ENCODE assay signal across 1 cellular context in genomic region chr10:80590585-80591125, GRCh38.
TF ChIP-seq lines count a peak whose summit lies in the region.

No MANE protein-coding gene starts in this region.

TF ChIP-seq in H1, 55 proteins besides CTCF, POLR2A, EP300 and RAD21:
- TF ChIP-seq JUND (IDR thresholded peaks at IDR 0.05; ENCODE audit: low read length) (no peak), ASH2L (IDR thresholded peaks at IDR 0.05; ENCODE audit: low read length) (no peak), CHD2 (IDR thresholded peaks at IDR 0.05; ENCODE audit: low read length) (no peak), KDM1A (IDR thresholded peaks at IDR 0.05; ENCODE audit: borderline replicate concordance, low read length) (no peak), EZH2 (IDR thresholded peaks at IDR 0.05; ENCODE audit: low read depth, low read length, severe bottlenecking) (no peak), SP1 (IDR thresholded peaks at IDR 0.05; ENCODE audit: low read depth, low read length) (no peak), FOSL1 (IDR thresholded peaks at IDR 0.05; ENCODE audit: insufficient read depth, low read depth, low read length) (no peak), MAX (IDR thresholded peaks at IDR 0.05) (no peak), KDM5A (IDR thresholded peaks at IDR 0.05; ENCODE audit: low read length) (no peak), GABPA (IDR thresholded peaks at IDR 0.05; ENCODE audit: borderline replicate concordance, insufficient read depth, low read length) (no peak), SP2 (IDR thresholded peaks at IDR 0.05; ENCODE audit: low read length) (no peak), SAP30 (IDR thresholded peaks at IDR 0.05; ENCODE audit: insufficient read depth, insufficient replicate concordance, low read length) (no peak), TBP (IDR thresholded peaks at IDR 0.05; ENCODE audit: low read depth, low read length) (no peak), CEBPB (IDR thresholded peaks at IDR 0.05; ENCODE audit: low read depth, low read length) (no peak), YY1 (IDR thresholded peaks at IDR 0.05; ENCODE audit: low read depth, low read length) (no peak), CBX8 (IDR thresholded peaks at IDR 0.05; ENCODE audit: borderline replicate concordance, low read depth, low read length) (no peak), NANOG (IDR thresholded peaks at IDR 0.05; ENCODE audit: insufficient read depth, low read depth, low read length, poor library complexity, severe bottlenecking) (no peak), KDM4A (IDR thresholded peaks at IDR 0.05; ENCODE audit: low read depth, low read length, severe bottlenecking) (no peak)
TF ChIP-seq in H1: peak in this region for 0.
